9 cellular contexts compared by ENCODE assay signal in the genomic region with DNA sequence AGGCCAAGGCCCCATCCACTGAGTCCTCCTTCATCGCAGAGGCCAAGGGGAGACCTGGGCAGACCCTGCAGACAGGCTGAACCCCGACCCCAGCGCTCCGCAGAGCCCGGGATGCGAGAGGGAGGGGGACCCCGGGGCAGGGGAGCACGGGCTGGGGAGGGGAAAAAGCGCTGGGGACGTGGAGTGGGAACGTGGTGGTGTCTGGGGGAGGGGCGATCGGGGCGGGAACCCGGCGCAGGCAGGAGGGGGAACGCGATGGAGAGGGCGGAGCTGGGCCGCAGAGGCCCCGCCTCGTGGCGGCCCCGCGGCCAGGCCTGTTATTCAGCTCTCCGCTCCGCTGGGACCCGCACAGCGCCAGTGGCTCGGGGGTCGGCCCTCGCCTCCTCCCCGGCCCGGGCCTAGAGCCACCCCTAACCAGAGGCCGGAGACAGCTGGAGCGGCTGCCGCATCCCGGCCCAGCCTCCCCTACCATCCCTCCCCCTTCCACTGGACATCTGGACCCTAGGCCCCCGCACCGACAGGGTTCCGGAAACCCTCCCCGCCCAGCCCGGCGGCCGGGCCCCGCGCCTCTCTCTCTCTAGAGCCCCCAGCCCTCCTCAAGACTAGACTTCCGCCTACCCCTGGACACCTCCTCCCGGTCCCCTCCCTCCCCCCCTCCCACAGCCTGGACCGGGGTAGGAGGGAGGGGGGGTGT. TPM values are rescaled to one million over a fixed set of nuclear protein-coding genes. Genes with fewer than 3 reads are reported as not detected.
A peak's percentile ranks its signal among the peaks of the same experiment; 100 is the strongest.
DNase-seq lines count a peak whose midpoint lies in the region; ATAC-seq, FAIRE-seq and TF ChIP-seq lines count a peak whose summit lies in the region.
"Had no signal": no experiment of that assay in that cellular context is flagged by ENCODE, and none has a peak within 500 bp of the region (broad histone marks: within the 10 kb centered on the region; RNA-seq: fewer than 3 reads in every experiment).

A gene (plus strand): TSS at position 320 of the 694 bp plus-strand sequence. CDS start 460 bp downstream, outside the sequence.

- H3K27ac ChIP-seq in HUES48 (ENCODE audit: low read depth, low read length): no peak within 1 kb of the TSS
- peak within 1 kb of the TSS; percentile 36 to 86; a peak in 3 of 4 replicates for H3K27ac ChIP-seq in SK-N-SH (ENCODE audit: low read depth in 2 of 2, low read length in 1 of 2)
- peak within 1 kb of the TSS; percentile 72 for H3K27ac ChIP-seq in K562 (ENCODE audit: extremely low read depth, low read depth, low read length)
- H3K27ac ChIP-seq in sigmoid colon: peak within 1 kb of the TSS; percentile 96 to 97 (median 96)
- H3K27ac ChIP-seq: epithelial cell of prostate had no signal

- intact Hi-C loops in K562 (cut with micrococcal nuclease) (no loop called here), sigmoid colon (cut with DNase I) (loop anchor here (2.0 to 5.0 kb wide), 2 partner anchors 89 to 524 kb away; a partner anchor contains a TSS)

- POLR2A ChIA-PET in SK-N-SH (lab: Yijun Ruan, JAX): interaction anchor here (0.6 to 2.7 kb wide), 7 partner anchors 20 to 115 kb away, joined by 3 to 21 read pairs (median 3); a partner anchor contains a TSS
- POLR2A ChIA-PET in K562 (lab: Yijun Ruan, JAX): interaction anchor here (0.6 to 1.7 kb wide), 5 partner anchors 10 to 95 kb away, joined by 3 to 6 read pairs (median 4); a partner anchor contains a TSS

- peaks cover 6% of the 10 kb centered on the region for H3F3A ChIP-seq in SK-N-SH (replicated peaks; ENCODE audit: insufficient read depth)

- under 1% methylated on average over 22 of the region's 50 CpGs for WGBS in SK-N-SH (ENCODE audit: low lambda C conversion rate)
- WGBS in K562 (ENCODE audit: insufficient coverage, low coverage, missing lambda C conversion rate): 18% methylated on average over 16 of the region's 50 CpGs
- 1 to 2% methylated on average over 50 of the region's 50 CpGs for WGBS in sigmoid colon, 2 donors

- DNase-seq in SK-N-SH (peak; percentile 97), K562 (ENCODE audit: extremely low read depth in 1 of 4, low spot score in 3 of 4) (peak; percentile 83 to 95 (median 94)), sigmoid colon (peak; percentile 93), cortex of kidney (lab: John Stamatoyannopoulos, UW) (no peak)

- no peak within 1 kb of the TSS for H3K9ac ChIP-seq in HUES48 (ENCODE audit: low read depth, low read length)
- peak within 1 kb of the TSS; percentile 85 for H3K9ac ChIP-seq in SK-N-SH
- peak within 1 kb of the TSS; percentile 69 to 91 for H3K9ac ChIP-seq in K562 (ENCODE audit: insufficient read depth in 1 of 2, low read depth in 2 of 2, low read length in 2 of 2)

- TF ChIP-seq EP300 in SK-N-SH (IDR thresholded peaks at IDR 0.05; ENCODE audit: borderline replicate concordance in 1 of 2, low read depth in 1 of 2, low read length in 1 of 2): no peak
- no peak for TF ChIP-seq EP300 in K562 (IDR thresholded peaks at IDR 0.05; ENCODE audit: low read length)
- no peak for TF ChIP-seq EP300 in sigmoid colon (IDR thresholded peaks at IDR 0.05)

- H3K36me3 ChIP-seq in HUES48 (ENCODE audit: control insufficient read depth, insufficient read depth, low read length) (peaks cover 22% of the 10 kb centered on the region), SK-N-SH (replicated peaks in 1 of 2; ENCODE audit: control insufficient read depth in 1 of 2, insufficient read depth in 2 of 2, low read length in 1 of 2) (peaks cover 0 to 55% of the 10 kb centered on the region in 2 experiments), K562 (ENCODE audit: control insufficient read depth, insufficient read depth, low read length) (peaks cover 13% of the 10 kb centered on the region; the same call in 2 of the 3 replicates), sigmoid colon (peaks cover 13 to 50% (median 33%) of the 10 kb centered on the region in 4 donors)

- H3K4me2 ChIP-seq in SK-N-SH (peak within 1 kb of the TSS; percentile 85), K562 (ENCODE audit: insufficient read depth, low read length) (peak within 1 kb of the TSS; percentile 68)

- TF ChIP-seq POLR2A in K562 (conservative IDR thresholded peaks at IDR 0.05) (peak; percentile 85), sigmoid colon (IDR thresholded peaks at IDR 0.05) (peak; percentile 63 to 64)

- H3K9me3 ChIP-seq in HUES48 (ENCODE audit: control insufficient read depth, insufficient read depth, low read length) (no peaks in the 10 kb centered on the region), SK-N-SH (no peaks in the 10 kb centered on the region), K562 (replicated peaks; ENCODE audit: control insufficient read depth, insufficient read depth, low read depth, low read length) (no peaks in the 10 kb centered on the region), sigmoid colon (no peaks in the 10 kb centered on the region)

- peaks cover 14% of the 10 kb centered on the region for H3K4me1 ChIP-seq in HUES48 (ENCODE audit: control insufficient read depth, insufficient read depth, low read length)
- H3K4me1 ChIP-seq in SK-N-SH (ENCODE audit: control insufficient read depth in 1 of 2, insufficient read depth in 2 of 2, low read depth in 1 of 2, low read length in 1 of 2): peaks cover 5 to 29% of the 10 kb centered on the region in 2 experiments; a peak in 2 of 4 replicates
- peaks cover 50 to 62% of the 10 kb centered on the region in 2 experiments for H3K4me1 ChIP-seq in K562 (replicated peaks in 1 of 2; ENCODE audit: control insufficient read depth in 2 of 2, insufficient read depth in 2 of 2, low read length in 2 of 2)
- peaks cover 0 to 76% (median 67%) of the 10 kb centered on the region in 4 donors for H3K4me1 ChIP-seq in sigmoid colon

- H3K79me2 ChIP-seq in SK-N-SH (ENCODE audit: insufficient read depth): no peaks in the 10 kb centered on the region
- peaks cover 2% of the 10 kb centered on the region; the same call in 2 of the 3 replicates for H3K79me2 ChIP-seq in K562 (ENCODE audit: control insufficient read depth, insufficient read depth, low read length)

- no peak for FAIRE-seq in K562 (lab: Jason Lieb, UNC)

- no peak for TF ChIP-seq CTCF in SK-N-SH (IDR thresholded peaks at IDR 0.05)
- no peak for TF ChIP-seq CTCF in K562 (IDR thresholded peaks at IDR 0.05 in 2 of 3, conservative IDR thresholded peaks at IDR 0.05 in 1 of 3; ENCODE audit: insufficient read depth in 2 of 3, low read depth in 1 of 3, low read length in 3 of 3)
- no peak for TF ChIP-seq CTCF in sigmoid colon (IDR thresholded peaks at IDR 0.05)

- H3K9me2 ChIP-seq in SK-N-SH: no peaks in the 10 kb centered on the region

- ATAC-seq in GM18502 (IDR thresholded peaks at IDR 0.05; ENCODE audit: poor library complexity, unreplicated experiment) (peak; percentile 41), K562 (peak; percentile 88), GM21360 (IDR thresholded peaks at IDR 0.05; ENCODE audit: unreplicated experiment) (no peak)

- H4K20me1 ChIP-seq in SK-N-SH (ENCODE audit: insufficient read depth) (no peaks in the 10 kb centered on the region), K562 (replicated peaks; ENCODE audit: control insufficient read depth, insufficient read depth, low read length) (no peaks in the 10 kb centered on the region)

- CTCF ChIA-PET in SK-N-SH (lab: Yijun Ruan, JAX): interaction anchor here (0.7 to 7.4 kb wide), 7 partner anchors 9 to 115 kb away, joined by 3 to 90 read pairs (median 10); a partner anchor contains a TSS
- CTCF ChIA-PET in K562 (lab: Yijun Ruan, JAX; ENCODE audit: low intra/inter-chr PET ratio): no interaction called here

- in situ Hi-C loops in K562 (cut with MboI): no loop called here

- TF ChIP-seq RAD21 in SK-N-SH (IDR thresholded peaks at IDR 0.05; ENCODE audit: low read length) (no peak), K562 (CRISPR knock-in tag; conservative IDR thresholded peaks at IDR 0.05 in 1 of 2, IDR thresholded peaks at IDR 0.05 in 1 of 2) (no peak)

- H3K27me3 ChIP-seq in HUES48 (ENCODE audit: control insufficient read depth, insufficient read depth, low read length) (peaks cover 55% of the 10 kb centered on the region), SK-N-SH (ENCODE audit: insufficient read depth) (no peaks in the 10 kb centered on the region), K562 (ENCODE audit: control insufficient read depth in 2 of 2, insufficient read depth in 2 of 2, low read length in 2 of 2) (no peaks in the 10 kb centered on the region), sigmoid colon (no peaks in the 10 kb centered on the region)

- BruUV-seq in K562 (replicated peaks; lab: Mats Ljungman, UMichigan): no TSS peak

- H3K4me3 ChIP-seq in HUES48 (ENCODE audit: low read depth, low read length): peak within 1 kb of the TSS; percentile 78
- H3K4me3 ChIP-seq in SK-N-SH (ENCODE audit: low read depth in 2 of 2, low read length in 1 of 2): peak within 1 kb of the TSS; percentile 51 to 75
- H3K4me3 ChIP-seq in K562: peak within 1 kb of the TSS; percentile 65
- H3K4me3 ChIP-seq in iPS-11a (ENCODE audit: low read depth, low read length): peak within 1 kb of the TSS; percentile 54
- peak within 1 kb of the TSS; percentile 67 to 95 (median 86) for H3K4me3 ChIP-seq in sigmoid colon

- peaks cover 4% of the 10 kb centered on the region for H3K9me1 ChIP-seq in K562 (ENCODE audit: control insufficient read depth, insufficient read depth, low read length)

- H2AFZ ChIP-seq in SK-N-SH (ENCODE audit: low read depth) (peak within 1 kb of the TSS; percentile 98), K562 (ENCODE audit: low read depth, low read length) (peak within 1 kb of the TSS; percentile 90)

RNA-seq across cellular contexts. Expression of the gene that starts here (rescaled TPM):
- polyA plus RNA-seq in SK-N-SH (2012; rRNA removed) (48.1 and 51.6 TPM in 2 replicates), K562 (2011; rRNA removed) (13.3 and 18.1 TPM in 2 replicates), K562 (2014; fragmentation: Illumina TruSeq; extraction: Trizol) (14.1 and 14.9 TPM in 2 replicates), K562 (2014; fragmentation: Nextera tagmentation; extraction: Ambion mirVana) (1 to 10 TPM in 1 of 2 experiments, under 1 TPM in 1; 0.13 to 1.4 TPM), K562 (2014; rRNA removed) (16.0 and 17.3 TPM in 2 replicates), sigmoid colon (10 to 100 TPM in 2 of 3 donors, 1 to 10 TPM in 1; 5.8 to 22.8 (median 18.2) TPM)
- 39.3 and 41.6 TPM in 2 replicates for polyA plus RNA-seq in SK-N-SH (2012; cell fraction: cytosol; rRNA removed)
- 220 and 239 TPM in 2 replicates for polyA plus RNA-seq in SK-N-SH (2012; cell fraction: nucleus; rRNA removed)
- total RNA-seq in K562 (2011; cell fraction: chromatin; rRNA removed; ENCODE audit: low replicate concordance): 50.1 and 109 TPM in 2 replicates
- total RNA-seq in K562 (2011; cell fraction: nucleolus; rRNA removed): 60.5 and 65.7 TPM in 2 replicates
- 44.0 and 54.3 TPM in 2 replicates for total RNA-seq in K562 (2011; cell fraction: nucleoplasm; rRNA removed)
- total RNA-seq in K562 (2014; rRNA removed) (11.6 and 18.6 TPM in 2 replicates), K562 (2014; rRNA removed; fragmentation: Illumina TruSeq; extraction: Trizol) (7.5 and 9.2 TPM in 2 replicates), K562 (2015; rRNA removed; fragmentation: Illumina TruSeq; extraction: Trizol) (4.9 and 6.1 TPM in 2 replicates), K562 (2021) (13.6 and 15.0 TPM in 2 replicates), sigmoid colon (100 to 1,000 TPM in 3 of 4 donors, 10 to 100 TPM in 1; 99.4 to 140 (median 113) TPM)
- polyA plus RNA-seq in K562 (2011; cell fraction: cytosol; rRNA removed): 8.7 and 11.6 TPM in 2 replicates
- 115 and 121 TPM in 2 replicates for polyA plus RNA-seq in K562 (2011; cell fraction: nucleus; rRNA removed)
- polyA plus RNA-seq in K562 (2012): 13.4 and 18.0 TPM in 2 replicates
- 6.2 and 7.1 TPM in 2 replicates for polyA minus RNA-seq in K562 (2011; rRNA and poly(A)+ RNA removed)
- polyA minus RNA-seq in K562 (2011; cell fraction: cytosol; rRNA and poly(A)+ RNA removed): 2.8 TPM in 2 replicates
- polyA minus RNA-seq in K562 (2011; cell fraction: nucleus; rRNA and poly(A)+ RNA removed): 10.5 and 16.6 TPM in 2 replicates
